16 cellular contexts compared by ENCODE assay signal in the genomic region with DNA sequence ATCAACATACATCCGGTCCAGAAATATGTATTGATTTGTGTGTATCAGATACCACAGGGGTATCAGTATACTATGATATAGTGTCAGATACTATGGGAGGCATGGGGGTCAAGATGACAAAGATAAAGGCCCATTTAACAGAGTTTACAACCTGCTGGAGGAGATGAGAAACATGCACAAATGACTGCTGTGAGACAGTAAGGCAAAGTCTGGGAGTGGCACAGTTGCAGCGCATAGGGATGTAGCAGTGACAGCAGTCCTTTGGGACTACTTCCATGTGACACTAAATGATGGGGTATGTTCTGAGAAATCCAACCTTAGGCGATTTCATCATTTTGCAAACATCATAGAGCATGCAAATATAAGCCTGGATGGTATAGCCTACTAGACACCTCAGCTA. TPM values are rescaled to one million over a fixed set of nuclear protein-coding genes. Genes with fewer than 3 reads are reported as not detected.
DNase-seq lines count a peak whose midpoint lies in the region; ATAC-seq and TF ChIP-seq lines count a peak whose summit lies in the region.
"Had no signal": no experiment of that assay in that cellular context is flagged by ENCODE, and none has a peak within 500 bp of the region (broad histone marks: within the 10 kb centered on the region; RNA-seq: fewer than 3 reads in every experiment).

No MANE protein-coding gene starts in this region.

- no CpG with 5 or more reads among the region's 3 CpGs for WGBS in H9 (ENCODE audit: extremely low coverage, insufficient read length, low lambda C conversion rate)

- no peak overlapping the region for H3K4ac ChIP-seq in H9 (ENCODE audit: low read depth, low read length)

- H3K23ac ChIP-seq in H9 (ENCODE audit: insufficient read length, low read depth, low read length): no peak overlapping the region

- no peak overlapping the region; a peak in 1 of 7 replicates for H3K27ac Mint-ChIP-seq in H9
- H3K27ac Mint-ChIP-seq in stimulated activated effector memory CD8-positive, alpha-beta T cell treated with anti-CD3 and anti-CD28 coated beads, Interleukin-12 subunit alpha, Interleukin-12 subunit beta, amount 100 ng/mL, for 72 hours: no peak overlapping the region
- H3K27ac Mint-ChIP-seq in activated T-helper 2 cell treated with anti-CD3 and anti-CD28 coated beads, Interferon-gamma antibody, Interleukin-2, Interleukin-4, amounts not matched to agents 10 μg/mL and 5 μg/mL and 100 μg/mL, durations not matched to agents 14 hours and 24 hours and 36 hours: no peak overlapping the region
- H3K27ac Mint-ChIP-seq: CD4-positive, alpha-beta memory T cell had no signal

- no peaks in the 10 kb centered on the region for H4K20me1 ChIP-seq in H9 (ENCODE audit: control insufficient read depth, insufficient read depth, insufficient read length)

- DNase-seq in H9 (no peak), NCI-H69 (lab: John Stamatoyannopoulos, UW) (peak; percentile 53), omental fat pad (ENCODE audit: low spot score) (no peak), NCI-H774 (lab: John Stamatoyannopoulos, UW) (no peak)
- no peak for DNase-seq in stimulated activated effector memory CD8-positive, alpha-beta T cell treated with anti-CD3 and anti-CD28 coated beads, Interleukin-12 subunit alpha, Interleukin-12 subunit beta, amount 100 ng/mL, for 72 hours (ENCODE audit: low spot score in 2 of 2)
- no peak for DNase-seq in activated T-helper 2 cell treated with anti-CD3 and anti-CD28 coated beads, Interferon-gamma antibody, Interleukin-2, Interleukin-4, amounts not matched to agents 10 μg/mL and 5 μg/mL and 100 μg/mL, durations not matched to agents 14 hours and 24 hours and 36 hours (ENCODE audit: low spot score)
- DNase-seq: C1 segment of cervical spinal cord; Calu3; CD4-positive, alpha-beta memory T cell; COR-L47; DMS53; DMS79 treated with DMSO at 0.1 percent for 48 hours; GF-D8; GOT3; H7 had no signal

- H3K9me3 Mint-ChIP-seq in H9: no peaks in the 10 kb centered on the region
- H3K9me3 Mint-ChIP-seq in stimulated activated effector memory CD8-positive, alpha-beta T cell treated with anti-CD3 and anti-CD28 coated beads, Interleukin-12 subunit alpha, Interleukin-12 subunit beta, amount 100 ng/mL, for 72 hours: no peaks in the 10 kb centered on the region
- H3K9me3 Mint-ChIP-seq in activated T-helper 2 cell treated with anti-CD3 and anti-CD28 coated beads, Interferon-gamma antibody, Interleukin-2, Interleukin-4, amounts not matched to agents 10 μg/mL and 5 μg/mL and 100 μg/mL, durations not matched to agents 14 hours and 24 hours and 36 hours: no peaks in the 10 kb centered on the region
- H3K9me3 Mint-ChIP-seq: CD4-positive, alpha-beta memory T cell had no signal

- H2AFZ ChIP-seq in H9 (ENCODE audit: low read length): no peak overlapping the region

- no peak overlapping the region for H3K56ac ChIP-seq in H9 (ENCODE audit: insufficient read length, low read depth, low read length)

- H3K36me3 Mint-ChIP-seq in H9 (ENCODE audit: insufficient read depth in 1 of 3, low read depth in 3 of 3): no peaks in the 10 kb centered on the region
- H3K36me3 Mint-ChIP-seq in stimulated activated effector memory CD8-positive, alpha-beta T cell treated with anti-CD3 and anti-CD28 coated beads, Interleukin-12 subunit alpha, Interleukin-12 subunit beta, amount 100 ng/mL, for 72 hours: no peaks in the 10 kb centered on the region
- H3K36me3 Mint-ChIP-seq in activated T-helper 2 cell treated with anti-CD3 and anti-CD28 coated beads, Interferon-gamma antibody, Interleukin-2, Interleukin-4, amounts not matched to agents 10 μg/mL and 5 μg/mL and 100 μg/mL, durations not matched to agents 14 hours and 24 hours and 36 hours (ENCODE audit: low read depth): no peaks in the 10 kb centered on the region
- H3K36me3 Mint-ChIP-seq: CD4-positive, alpha-beta memory T cell had no signal

- no peaks in the 10 kb centered on the region for H3K4me1 Mint-ChIP-seq in H9
- H3K4me1 Mint-ChIP-seq in stimulated activated effector memory CD8-positive, alpha-beta T cell treated with anti-CD3 and anti-CD28 coated beads, Interleukin-12 subunit alpha, Interleukin-12 subunit beta, amount 100 ng/mL, for 72 hours: no peaks in the 10 kb centered on the region
- H3K4me1 Mint-ChIP-seq in activated T-helper 2 cell treated with anti-CD3 and anti-CD28 coated beads, Interferon-gamma antibody, Interleukin-2, Interleukin-4, amounts not matched to agents 10 μg/mL and 5 μg/mL and 100 μg/mL, durations not matched to agents 14 hours and 24 hours and 36 hours (ENCODE audit: low read depth): no peaks in the 10 kb centered on the region
- H3K4me1 Mint-ChIP-seq: CD4-positive, alpha-beta memory T cell had no signal

- no peak overlapping the region for H2AK5ac ChIP-seq in H9 (ENCODE audit: insufficient read length, low read length)

- no peak overlapping the region for H3K4me3 Mint-ChIP-seq in H9
- no peak overlapping the region for H3K4me3 Mint-ChIP-seq in stimulated activated effector memory CD8-positive, alpha-beta T cell treated with anti-CD3 and anti-CD28 coated beads, Interleukin-12 subunit alpha, Interleukin-12 subunit beta, amount 100 ng/mL, for 72 hours
- H3K4me3 Mint-ChIP-seq in activated T-helper 2 cell treated with anti-CD3 and anti-CD28 coated beads, Interferon-gamma antibody, Interleukin-2, Interleukin-4, amounts not matched to agents 10 μg/mL and 5 μg/mL and 100 μg/mL, durations not matched to agents 14 hours and 24 hours and 36 hours (ENCODE audit: low read depth): no peak overlapping the region
- H3K4me3 Mint-ChIP-seq: CD4-positive, alpha-beta memory T cell had no signal

- no peak overlapping the region for H2BK12ac ChIP-seq in H9 (ENCODE audit: insufficient read length, low read depth, low read length)

- no peak overlapping the region for H4K8ac ChIP-seq in H9 (replicated peaks; ENCODE audit: insufficient read length, low read depth, low read length)

- H4K91ac ChIP-seq in H9 (ENCODE audit: insufficient read length, low read depth, low read length): no peak overlapping the region

- no peak overlapping the region for H3K27ac ChIP-seq in H9 (ENCODE audit: insufficient read length, low read depth, low read length)

- H2BK20ac ChIP-seq in H9 (ENCODE audit: low read depth, low read length, poor library complexity, severe bottlenecking): peak overlapping the region; percentile 7

- intact Hi-C loops in activated T-helper 2 cell treated with anti-CD3 and anti-CD28 coated beads, Interferon-gamma antibody, Interleukin-2, Interleukin-4, amounts not matched to agents 10 μg/mL and 5 μg/mL and 100 μg/mL, durations not matched to agents 14 hours and 24 hours and 36 hours (cut with micrococcal nuclease): no loop called here

- ATAC-seq in omental fat pad (ENCODE audit: low FRiP score): peak; percentile 51
- no peak for ATAC-seq in stimulated activated effector memory CD8-positive, alpha-beta T cell treated with anti-CD3 and anti-CD28 coated beads, Interleukin-12 subunit alpha, Interleukin-12 subunit beta, amount 100 ng/mL, for 72 hours
- ATAC-seq: HCT116 had no signal

- no peaks in the 10 kb centered on the region for H3K9me3 ChIP-seq in H9 (ENCODE audit: control insufficient read depth, low read depth, low read length)

- no peak overlapping the region for H3K14ac ChIP-seq in H9 (ENCODE audit: insufficient read depth, low read length)

- H3K79me2 ChIP-seq in H9 (ENCODE audit: insufficient read depth, low read length): no peaks in the 10 kb centered on the region

- TF ChIP-seq CTCF in H9 (conservative IDR thresholded peaks at IDR 0.05): no peak
- TF ChIP-seq CTCF in omental fat pad (IDR thresholded peaks at IDR 0.05): no peak

- H2BK5ac ChIP-seq in H9 (ENCODE audit: insufficient read length, low read length): no peak overlapping the region

- no peak overlapping the region for H3T11ph ChIP-seq in H9 (ENCODE audit: low read length)

- H3K27me3 ChIP-seq in H9 (ENCODE audit: insufficient read depth, low read length): no peaks in the 10 kb centered on the region

- H3K79me1 ChIP-seq in H9 (ENCODE audit: insufficient read depth, low read depth, low read length, poor library complexity, severe bottlenecking): no peaks in the 10 kb centered on the region

- H3K27me3 Mint-ChIP-seq in H9 (ENCODE audit: low read depth): no peaks in the 10 kb centered on the region
- H3K27me3 Mint-ChIP-seq in activated T-helper 2 cell treated with anti-CD3 and anti-CD28 coated beads, Interferon-gamma antibody, Interleukin-2, Interleukin-4, amounts not matched to agents 10 μg/mL and 5 μg/mL and 100 μg/mL, durations not matched to agents 14 hours and 24 hours and 36 hours (ENCODE audit: low read depth): peaks cover 22% of the 10 kb centered on the region

- no peak overlapping the region for H2BK120ac ChIP-seq in H9 (ENCODE audit: low read depth, low read length, poor library complexity, severe bottlenecking)

- no peaks in the 10 kb centered on the region for H3K23me2 ChIP-seq in H9 (ENCODE audit: insufficient read length, low read depth, low read length, poor library complexity, severe bottlenecking)

- H3K9ac ChIP-seq in H9 (ENCODE audit: extremely low read depth, insufficient read length, low read length): no peak overlapping the region

- no peak overlapping the region for H3K4me2 ChIP-seq in H9 (ENCODE audit: insufficient read depth, insufficient read length, low read length)

- H4K5ac ChIP-seq in H9 (ENCODE audit: insufficient read length, low read depth, low read length): no peak overlapping the region

- H2BK15ac ChIP-seq in H9 (ENCODE audit: low read depth, low read length): no peak overlapping the region

- H3K18ac ChIP-seq in H9 (ENCODE audit: insufficient read length, low read depth, low read length): no peak overlapping the region

- no peaks in the 10 kb centered on the region for H3K4me1 ChIP-seq in H9 (ENCODE audit: insufficient read depth, low read length)

RNA-seq across cellular contexts. Expression of gene CDK1, which starts 56.7 kb away (rescaled TPM):
- total RNA-seq in H9 (2021): 75.2 and 78.9 TPM in 2 replicates
- total RNA-seq in omental fat pad: 1 to 10 TPM; 1.9 to 9.1 (median 5.0) TPM
- 89.1 and 91.4 TPM in 2 replicates for total RNA-seq in activated T-helper 2 cell treated with anti-CD3 and anti-CD28 coated beads, Interferon-gamma antibody, Interleukin-2, Interleukin-4, amounts not matched to agents 10 μg/mL and 5 μg/mL and 100 μg/mL, durations not matched to agents 14 hours and 24 hours and 36 hours
